Comparison of ENCODE assay signal across 1 cellular context in genomic region chr6:44040786-44041185, GRCh38.
TF ChIP-seq lines count a peak whose summit lies in the region.

No MANE protein-coding gene starts in this region.

TF ChIP-seq in HCT116, 20 proteins besides CTCF, POLR2A, EP300 and RAD21 (continued from another document):
- TF ChIP-seq ZFX (IDR thresholded peaks at IDR 0.05) = no peak
- no peak for TF ChIP-seq EZH2phosphoT487 (IDR thresholded peaks at IDR 0.05; ENCODE audit: borderline replicate concordance)
- TF ChIP-seq CBX3 (IDR thresholded peaks at IDR 0.05; ENCODE audit: low read depth) = no peak
- TF ChIP-seq JUND (IDR thresholded peaks at IDR 0.05) = no peak
- no peak for TF ChIP-seq ELF1 (IDR thresholded peaks at IDR 0.05; ENCODE audit: borderline replicate concordance, low read depth)
- TF ChIP-seq CEBPB (IDR thresholded peaks at IDR 0.05; ENCODE audit: low read depth) = no peak
- TF ChIP-seq EGR1 (IDR thresholded peaks at IDR 0.05; ENCODE audit: low read depth) = no peak
- no peak for TF ChIP-seq ZNF274 (IDR thresholded peaks at IDR 0.05; ENCODE audit: low read depth, low read length)
- TF ChIP-seq POLR2AphosphoS5 (IDR thresholded peaks at IDR 0.05; ENCODE audit: low read depth, low read length) = no peak
- no peak for TF ChIP-seq ZBTB33 (IDR thresholded peaks at IDR 0.05; ENCODE audit: extremely low read depth, insufficient replicate concordance, low read length)
- no peak for TF ChIP-seq SIN3A (IDR thresholded peaks at IDR 0.05; ENCODE audit: low read depth)
